ENCODE assay signal across 1 cellular context in the genomic region with DNA sequence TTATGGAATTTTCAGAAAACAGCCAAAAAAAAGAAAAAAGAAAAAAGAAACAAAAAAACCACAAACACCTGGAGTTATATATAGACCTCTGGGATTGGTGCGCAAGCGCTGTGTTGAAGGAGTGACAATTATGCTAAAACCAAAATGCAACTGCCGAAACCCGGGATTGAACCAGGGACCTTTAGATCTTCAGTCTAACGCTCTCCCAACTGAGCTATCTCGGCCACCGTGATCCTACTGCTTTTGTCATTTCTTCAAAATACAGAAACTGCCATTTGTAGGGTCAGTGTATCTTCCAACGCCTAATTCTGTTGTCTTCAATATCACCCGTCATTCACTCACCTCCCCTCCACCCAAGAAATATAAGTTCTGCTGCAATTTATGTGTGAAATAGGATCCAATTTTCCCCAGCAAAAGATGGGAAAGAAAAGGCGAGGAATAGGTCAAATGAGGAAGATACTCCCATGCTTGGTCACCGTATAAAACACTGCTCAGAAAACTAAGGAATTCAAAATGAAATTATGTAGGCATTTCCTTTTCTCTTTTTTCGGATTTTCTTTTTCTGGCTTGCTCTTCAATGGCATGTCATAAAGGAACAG.
TF ChIP-seq lines count a peak whose summit lies in the region.

No MANE protein-coding gene starts in this region.

TF ChIP-seq in HepG2, 621 proteins besides CTCF, POLR2A, EP300 and RAD21 (continued from another document and continues in another):
- TF ChIP-seq TBX3 (IDR thresholded peaks at IDR 0.05; ENCODE audit: borderline replicate concordance) (no peak), YEATS2 (CRISPR knock-in tag; IDR thresholded peaks at IDR 0.05; ENCODE audit: borderline replicate concordance) (no peak), ZBTB7B (CRISPR knock-in tag; IDR thresholded peaks at IDR 0.05) (no peak), ZFP82 (CRISPR knock-in tag; IDR thresholded peaks at IDR 0.05; ENCODE audit: borderline replicate concordance) (no peak), FOXP1 (IDR thresholded peaks at IDR 0.05) (no peak), FOXP1 (CRISPR knock-in tag; IDR thresholded peaks at IDR 0.05) (no peak), ZNF180 (CRISPR knock-in tag; IDR thresholded peaks at IDR 0.05; ENCODE audit: borderline replicate concordance, low read depth) (no peak), ZNF678 (CRISPR knock-in tag; IDR thresholded peaks at IDR 0.05) (no peak), MXI1 (IDR thresholded peaks at IDR 0.05; ENCODE audit: borderline replicate concordance, low read depth, low read length) (no peak), PHF21A (CRISPR knock-in tag; IDR thresholded peaks at IDR 0.05) (peak; percentile 39; the same call in 1 of the 2 replicates), ZFP36L1 (CRISPR knock-in tag; IDR thresholded peaks at IDR 0.05) (no peak; the same call in 1 of the 2 replicates), MAFG (CRISPR knock-in tag; IDR thresholded peaks at IDR 0.05) (no peak), ZNF749 (CRISPR knock-in tag; IDR thresholded peaks at IDR 0.05; ENCODE audit: borderline replicate concordance) (no peak), ZNF10 (CRISPR knock-in tag; IDR thresholded peaks at IDR 0.05; ENCODE audit: borderline replicate concordance, low read depth) (no peak), RXRB (CRISPR knock-in tag; IDR thresholded peaks at IDR 0.05; ENCODE audit: borderline replicate concordance) (peak; percentile 39; the same call in 1 of the 2 replicates), ZNF552 (CRISPR knock-in tag; IDR thresholded peaks at IDR 0.05; ENCODE audit: borderline replicate concordance) (no peak), ZC3H4 (CRISPR knock-in tag; IDR thresholded peaks at IDR 0.05; ENCODE audit: borderline replicate concordance) (no peak), ZNF383 (CRISPR knock-in tag; IDR thresholded peaks at IDR 0.05; ENCODE audit: borderline replicate concordance) (no peak)
- TF ChIP-seq, protein P1, sequence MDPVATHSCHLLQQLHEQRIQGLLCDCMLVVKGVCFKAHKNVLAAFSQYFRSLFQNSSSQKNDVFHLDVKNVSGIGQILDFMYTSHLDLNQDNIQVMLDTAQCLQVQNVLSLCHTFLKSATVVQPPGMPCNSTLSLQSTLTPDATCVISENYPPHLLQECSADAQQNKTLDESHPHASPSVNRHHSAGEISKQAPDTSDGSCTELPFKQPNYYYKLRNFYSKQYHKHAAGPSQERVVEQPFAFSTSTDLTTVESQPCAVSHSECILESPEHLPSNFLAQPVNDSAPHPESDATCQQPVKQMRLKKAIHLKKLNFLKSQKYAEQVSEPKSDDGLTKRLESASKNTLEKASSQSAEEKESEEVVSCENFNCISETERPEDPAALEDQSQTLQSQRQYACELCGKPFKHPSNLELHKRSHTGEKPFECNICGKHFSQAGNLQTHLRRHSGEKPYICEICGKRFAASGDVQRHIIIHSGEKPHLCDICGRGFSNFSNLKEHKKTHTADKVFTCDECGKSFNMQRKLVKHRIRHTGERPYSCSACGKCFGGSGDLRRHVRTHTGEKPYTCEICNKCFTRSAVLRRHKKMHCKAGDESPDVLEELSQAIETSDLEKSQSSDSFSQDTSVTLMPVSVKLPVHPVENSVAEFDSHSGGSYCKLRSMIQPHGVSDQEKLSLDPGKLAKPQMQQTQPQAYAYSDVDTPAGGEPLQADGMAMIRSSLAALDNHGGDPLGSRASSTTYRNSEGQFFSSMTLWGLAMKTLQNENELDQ (CRISPR knock-in tag; IDR thresholded peaks at IDR 0.05; ENCODE audit: borderline replicate concordance) = no peak
- TF ChIP-seq, protein P2, sequence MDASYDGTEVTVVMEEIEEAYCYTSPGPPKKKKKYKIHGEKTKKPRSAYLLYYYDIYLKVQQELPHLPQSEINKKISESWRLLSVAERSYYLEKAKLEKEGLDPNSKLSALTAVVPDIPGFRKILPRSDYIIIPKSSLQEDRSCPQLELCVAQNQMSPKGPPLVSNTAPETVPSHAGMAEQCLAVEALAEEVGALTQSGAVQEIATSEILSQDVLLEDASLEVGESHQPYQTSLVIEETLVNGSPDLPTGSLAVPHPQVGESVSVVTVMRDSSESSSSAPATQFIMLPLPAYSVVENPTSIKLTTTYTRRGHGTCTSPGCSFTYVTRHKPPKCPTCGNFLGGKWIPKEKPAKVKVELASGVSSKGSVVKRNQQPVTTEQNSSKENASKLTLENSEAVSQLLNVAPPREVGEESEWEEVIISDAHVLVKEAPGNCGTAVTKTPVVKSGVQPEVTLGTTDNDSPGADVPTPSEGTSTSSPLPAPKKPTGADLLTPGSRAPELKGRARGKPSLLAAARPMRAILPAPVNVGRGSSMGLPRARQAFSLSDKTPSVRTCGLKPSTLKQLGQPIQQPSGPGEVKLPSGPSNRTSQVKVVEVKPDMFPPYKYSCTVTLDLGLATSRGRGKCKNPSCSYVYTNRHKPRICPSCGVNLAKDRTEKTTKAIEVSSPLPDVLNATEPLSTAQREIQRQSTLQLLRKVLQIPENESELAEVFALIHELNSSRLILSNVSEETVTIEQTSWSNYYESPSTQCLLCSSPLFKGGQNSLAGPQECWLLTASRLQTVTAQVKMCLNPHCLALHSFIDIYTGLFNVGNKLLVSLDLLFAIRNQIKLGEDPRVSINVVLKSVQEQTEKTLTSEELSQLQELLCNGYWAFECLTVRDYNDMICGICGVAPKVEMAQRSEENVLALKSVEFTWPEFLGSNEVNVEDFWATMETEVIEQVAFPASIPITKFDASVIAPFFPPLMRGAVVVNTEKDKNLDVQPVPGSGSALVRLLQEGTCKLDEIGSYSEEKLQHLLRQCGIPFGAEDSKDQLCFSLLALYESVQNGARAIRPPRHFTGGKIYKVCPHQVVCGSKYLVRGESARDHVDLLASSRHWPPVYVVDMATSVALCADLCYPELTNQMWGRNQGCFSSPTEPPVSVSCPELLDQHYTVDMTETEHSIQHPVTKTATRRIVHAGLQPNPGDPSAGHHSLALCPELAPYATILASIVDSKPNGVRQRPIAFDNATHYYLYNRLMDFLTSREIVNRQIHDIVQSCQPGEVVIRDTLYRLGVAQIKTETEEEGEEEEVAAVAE (CRISPR knock-in tag; IDR thresholded peaks at IDR 0.05; ENCODE audit: borderline replicate concordance) = no peak
- TF ChIP-seq, protein P3, sequence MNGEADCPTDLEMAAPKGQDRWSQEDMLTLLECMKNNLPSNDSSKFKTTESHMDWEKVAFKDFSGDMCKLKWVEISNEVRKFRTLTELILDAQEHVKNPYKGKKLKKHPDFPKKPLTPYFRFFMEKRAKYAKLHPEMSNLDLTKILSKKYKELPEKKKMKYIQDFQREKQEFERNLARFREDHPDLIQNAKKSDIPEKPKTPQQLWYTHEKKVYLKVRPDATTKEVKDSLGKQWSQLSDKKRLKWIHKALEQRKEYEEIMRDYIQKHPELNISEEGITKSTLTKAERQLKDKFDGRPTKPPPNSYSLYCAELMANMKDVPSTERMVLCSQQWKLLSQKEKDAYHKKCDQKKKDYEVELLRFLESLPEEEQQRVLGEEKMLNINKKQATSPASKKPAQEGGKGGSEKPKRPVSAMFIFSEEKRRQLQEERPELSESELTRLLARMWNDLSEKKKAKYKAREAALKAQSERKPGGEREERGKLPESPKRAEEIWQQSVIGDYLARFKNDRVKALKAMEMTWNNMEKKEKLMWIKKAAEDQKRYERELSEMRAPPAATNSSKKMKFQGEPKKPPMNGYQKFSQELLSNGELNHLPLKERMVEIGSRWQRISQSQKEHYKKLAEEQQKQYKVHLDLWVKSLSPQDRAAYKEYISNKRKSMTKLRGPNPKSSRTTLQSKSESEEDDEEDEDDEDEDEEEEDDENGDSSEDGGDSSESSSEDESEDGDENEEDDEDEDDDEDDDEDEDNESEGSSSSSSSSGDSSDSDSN (CRISPR knock-in tag; IDR thresholded peaks at IDR 0.05) = no peak
- TF ChIP-seq, protein P4, sequence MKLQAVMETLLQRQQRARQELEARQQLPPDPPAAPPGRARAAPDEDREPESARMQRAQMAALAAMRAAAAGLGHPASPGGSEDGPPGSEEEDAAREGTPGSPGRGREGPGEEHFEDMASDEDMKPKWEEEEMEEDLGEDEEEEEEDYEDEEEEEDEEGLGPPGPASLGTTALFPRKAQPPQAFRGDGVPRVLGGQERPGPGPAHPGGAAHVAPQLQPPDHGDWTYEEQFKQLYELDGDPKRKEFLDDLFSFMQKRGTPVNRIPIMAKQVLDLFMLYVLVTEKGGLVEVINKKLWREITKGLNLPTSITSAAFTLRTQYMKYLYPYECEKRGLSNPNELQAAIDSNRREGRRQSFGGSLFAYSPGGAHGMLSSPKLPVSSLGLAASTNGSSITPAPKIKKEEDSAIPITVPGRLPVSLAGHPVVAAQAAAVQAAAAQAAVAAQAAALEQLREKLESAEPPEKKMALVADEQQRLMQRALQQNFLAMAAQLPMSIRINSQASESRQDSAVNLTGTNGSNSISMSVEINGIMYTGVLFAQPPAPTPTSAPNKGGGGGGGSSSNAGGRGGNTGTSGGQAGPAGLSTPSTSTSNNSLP (IDR thresholded peaks at IDR 0.05; ENCODE audit: low read depth, low read length) = 0 out of 2 replicates have a peak, but pooled peaks have one; percentile 36
- TF ChIP-seq, protein P5, sequence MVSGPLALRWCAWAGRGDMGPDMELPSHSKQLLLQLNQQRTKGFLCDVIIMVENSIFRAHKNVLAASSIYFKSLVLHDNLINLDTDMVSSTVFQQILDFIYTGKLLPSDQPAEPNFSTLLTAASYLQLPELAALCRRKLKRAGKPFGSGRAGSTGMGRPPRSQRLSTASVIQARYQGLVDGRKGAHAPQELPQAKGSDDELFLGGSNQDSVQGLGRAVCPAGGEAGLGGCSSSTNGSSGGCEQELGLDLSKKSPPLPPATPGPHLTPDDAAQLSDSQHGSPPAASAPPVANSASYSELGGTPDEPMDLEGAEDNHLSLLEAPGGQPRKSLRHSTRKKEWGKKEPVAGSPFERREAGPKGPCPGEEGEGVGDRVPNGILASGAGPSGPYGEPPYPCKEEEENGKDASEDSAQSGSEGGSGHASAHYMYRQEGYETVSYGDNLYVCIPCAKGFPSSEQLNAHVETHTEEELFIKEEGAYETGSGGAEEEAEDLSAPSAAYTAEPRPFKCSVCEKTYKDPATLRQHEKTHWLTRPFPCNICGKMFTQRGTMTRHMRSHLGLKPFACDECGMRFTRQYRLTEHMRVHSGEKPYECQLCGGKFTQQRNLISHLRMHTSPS (CRISPR knock-in tag; IDR thresholded peaks at IDR 0.05; ENCODE audit: low read depth) = no peak
- TF ChIP-seq, protein P6, sequence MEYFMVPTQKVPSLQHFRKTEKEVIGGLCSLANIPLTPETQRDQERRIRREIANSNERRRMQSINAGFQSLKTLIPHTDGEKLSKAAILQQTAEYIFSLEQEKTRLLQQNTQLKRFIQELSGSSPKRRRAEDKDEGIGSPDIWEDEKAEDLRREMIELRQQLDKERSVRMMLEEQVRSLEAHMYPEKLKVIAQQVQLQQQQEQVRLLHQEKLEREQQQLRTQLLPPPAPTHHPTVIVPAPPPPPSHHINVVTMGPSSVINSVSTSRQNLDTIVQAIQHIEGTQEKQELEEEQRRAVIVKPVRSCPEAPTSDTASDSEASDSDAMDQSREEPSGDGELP (IDR thresholded peaks at IDR 0.05; ENCODE audit: borderline replicate concordance, low read depth) = no peak
- TF ChIP-seq, protein P7, sequence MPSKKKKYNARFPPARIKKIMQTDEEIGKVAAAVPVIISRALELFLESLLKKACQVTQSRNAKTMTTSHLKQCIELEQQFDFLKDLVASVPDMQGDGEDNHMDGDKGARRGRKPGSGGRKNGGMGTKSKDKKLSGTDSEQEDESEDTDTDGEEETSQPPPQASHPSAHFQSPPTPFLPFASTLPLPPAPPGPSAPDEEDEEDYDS (CRISPR knock-in tag; IDR thresholded peaks at IDR 0.05) = peak; percentile 90
- TF ChIP-seq, protein P8, sequence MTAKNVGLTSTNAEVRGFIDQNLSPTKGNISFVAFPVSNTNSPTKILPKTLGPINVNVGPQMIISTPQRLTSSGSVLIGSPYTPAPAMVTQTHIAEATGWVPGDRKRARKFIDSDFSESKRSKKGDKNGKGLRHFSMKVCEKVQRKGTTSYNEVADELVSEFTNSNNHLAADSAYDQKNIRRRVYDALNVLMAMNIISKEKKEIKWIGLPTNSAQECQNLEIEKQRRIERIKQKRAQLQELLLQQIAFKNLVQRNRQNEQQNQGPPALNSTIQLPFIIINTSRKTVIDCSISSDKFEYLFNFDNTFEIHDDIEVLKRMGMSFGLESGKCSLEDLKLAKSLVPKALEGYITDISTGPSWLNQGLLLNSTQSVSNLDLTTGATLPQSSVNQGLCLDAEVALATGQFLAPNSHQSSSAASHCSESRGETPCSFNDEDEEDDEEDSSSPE (CRISPR knock-in tag; IDR thresholded peaks at IDR 0.05) = no peak
- TF ChIP-seq, protein P9, sequence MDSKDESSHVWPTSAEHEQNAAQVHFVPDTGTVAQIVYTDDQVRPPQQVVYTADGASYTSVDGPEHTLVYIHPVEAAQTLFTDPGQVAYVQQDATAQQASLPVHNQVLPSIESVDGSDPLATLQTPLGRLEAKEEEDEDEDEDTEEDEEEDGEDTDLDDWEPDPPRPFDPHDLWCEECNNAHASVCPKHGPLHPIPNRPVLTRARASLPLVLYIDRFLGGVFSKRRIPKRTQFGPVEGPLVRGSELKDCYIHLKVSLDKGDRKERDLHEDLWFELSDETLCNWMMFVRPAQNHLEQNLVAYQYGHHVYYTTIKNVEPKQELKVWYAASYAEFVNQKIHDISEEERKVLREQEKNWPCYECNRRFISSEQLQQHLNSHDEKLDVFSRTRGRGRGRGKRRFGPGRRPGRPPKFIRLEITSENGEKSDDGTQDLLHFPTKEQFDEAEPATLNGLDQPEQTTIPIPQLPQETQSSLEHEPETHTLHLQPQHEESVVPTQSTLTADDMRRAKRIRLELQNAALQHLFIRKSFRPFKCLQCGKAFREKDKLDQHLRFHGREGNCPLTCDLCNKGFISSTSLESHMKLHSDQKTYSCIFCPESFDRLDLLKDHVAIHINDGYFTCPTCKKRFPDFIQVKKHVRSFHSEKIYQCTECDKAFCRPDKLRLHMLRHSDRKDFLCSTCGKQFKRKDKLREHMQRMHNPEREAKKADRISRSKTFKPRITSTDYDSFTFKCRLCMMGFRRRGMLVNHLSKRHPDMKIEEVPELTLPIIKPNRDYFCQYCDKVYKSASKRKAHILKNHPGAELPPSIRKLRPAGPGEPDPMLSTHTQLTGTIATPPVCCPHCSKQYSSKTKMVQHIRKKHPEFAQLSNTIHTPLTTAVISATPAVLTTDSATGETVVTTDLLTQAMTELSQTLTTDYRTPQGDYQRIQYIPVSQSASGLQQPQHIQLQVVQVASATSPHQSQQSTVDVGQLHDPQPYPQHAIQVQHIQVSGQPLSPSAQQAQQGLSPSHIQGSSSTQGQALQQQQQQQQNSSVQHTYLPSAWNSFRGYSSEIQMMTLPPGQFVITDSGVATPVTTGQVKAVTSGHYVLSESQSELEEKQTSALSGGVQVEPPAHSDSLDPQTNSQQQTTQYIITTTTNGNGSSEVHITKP (CRISPR knock-in tag; IDR thresholded peaks at IDR 0.05; ENCODE audit: low read depth) = no peak
- TF ChIP-seq, protein P10, sequence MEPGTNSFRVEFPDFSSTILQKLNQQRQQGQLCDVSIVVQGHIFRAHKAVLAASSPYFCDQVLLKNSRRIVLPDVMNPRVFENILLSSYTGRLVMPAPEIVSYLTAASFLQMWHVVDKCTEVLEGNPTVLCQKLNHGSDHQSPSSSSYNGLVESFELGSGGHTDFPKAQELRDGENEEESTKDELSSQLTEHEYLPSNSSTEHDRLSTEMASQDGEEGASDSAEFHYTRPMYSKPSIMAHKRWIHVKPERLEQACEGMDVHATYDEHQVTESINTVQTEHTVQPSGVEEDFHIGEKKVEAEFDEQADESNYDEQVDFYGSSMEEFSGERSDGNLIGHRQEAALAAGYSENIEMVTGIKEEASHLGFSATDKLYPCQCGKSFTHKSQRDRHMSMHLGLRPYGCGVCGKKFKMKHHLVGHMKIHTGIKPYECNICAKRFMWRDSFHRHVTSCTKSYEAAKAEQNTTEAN (CRISPR knock-in tag; conservative IDR thresholded peaks at IDR 0.05) = no peak
- TF ChIP-seq, protein P11, sequence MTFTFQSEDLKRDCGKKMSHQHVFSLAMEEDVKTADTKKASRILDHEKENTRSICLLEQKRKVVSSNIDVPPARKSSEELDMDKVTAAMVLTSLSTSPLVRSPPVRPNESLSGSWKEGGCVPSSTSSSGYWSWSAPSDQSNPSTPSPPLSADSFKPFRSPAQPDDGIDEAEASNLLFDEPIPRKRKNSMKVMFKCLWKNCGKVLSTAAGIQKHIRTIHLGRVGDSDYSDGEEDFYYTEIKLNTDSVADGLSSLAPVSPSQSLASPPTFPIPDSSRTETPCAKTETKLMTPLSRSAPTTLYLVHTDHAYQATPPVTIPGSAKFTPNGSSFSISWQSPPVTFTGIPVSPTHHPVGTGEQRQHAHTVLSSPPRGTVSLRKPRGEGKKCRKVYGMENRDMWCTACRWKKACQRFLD (CRISPR knock-in tag; IDR thresholded peaks at IDR 0.05; ENCODE audit: borderline replicate concordance) = no peak
